1 cellular context compared by ENCODE assay signal in the genomic region with DNA sequence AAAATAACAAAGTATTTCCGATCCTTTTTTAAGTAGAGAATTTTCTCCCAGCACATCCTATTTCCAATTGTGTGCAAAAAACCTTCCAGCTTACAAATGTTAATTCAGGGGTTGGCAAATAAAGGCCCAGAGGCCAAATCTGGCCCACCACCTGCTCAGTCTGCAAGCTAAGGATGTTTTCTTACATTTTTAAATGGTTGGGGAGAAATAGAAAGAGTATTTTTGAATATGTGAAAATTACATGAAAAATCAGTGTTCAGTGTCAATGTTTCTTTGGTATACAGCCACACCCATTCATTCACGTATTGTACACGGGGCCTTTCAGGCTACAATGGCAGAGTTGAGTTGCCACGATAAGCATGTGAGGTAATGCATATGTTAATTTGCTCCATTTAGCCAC.
TF ChIP-seq lines count a peak whose summit lies in the region.

No MANE protein-coding gene starts in this region.

TF ChIP-seq in WTC11, 78 proteins besides CTCF, POLR2A, EP300 and RAD21 (continued from another document):
- TF ChIP-seq MAX (CRISPR knock-in tag; IDR thresholded peaks at IDR 0.05), result no peak
- TF ChIP-seq ZNF671 (CRISPR knock-in tag; IDR thresholded peaks at IDR 0.05), result no peak
- TF ChIP-seq, protein P1, sequence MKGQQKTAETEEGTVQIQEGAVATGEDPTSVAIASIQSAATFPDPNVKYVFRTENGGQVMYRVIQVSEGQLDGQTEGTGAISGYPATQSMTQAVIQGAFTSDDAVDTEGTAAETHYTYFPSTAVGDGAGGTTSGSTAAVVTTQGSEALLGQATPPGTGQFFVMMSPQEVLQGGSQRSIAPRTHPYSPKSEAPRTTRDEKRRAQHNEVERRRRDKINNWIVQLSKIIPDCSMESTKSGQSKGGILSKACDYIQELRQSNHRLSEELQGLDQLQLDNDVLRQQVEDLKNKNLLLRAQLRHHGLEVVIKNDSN (CRISPR knock-in tag; IDR thresholded peaks at IDR 0.05), result no peak
- TF ChIP-seq, protein P2, sequence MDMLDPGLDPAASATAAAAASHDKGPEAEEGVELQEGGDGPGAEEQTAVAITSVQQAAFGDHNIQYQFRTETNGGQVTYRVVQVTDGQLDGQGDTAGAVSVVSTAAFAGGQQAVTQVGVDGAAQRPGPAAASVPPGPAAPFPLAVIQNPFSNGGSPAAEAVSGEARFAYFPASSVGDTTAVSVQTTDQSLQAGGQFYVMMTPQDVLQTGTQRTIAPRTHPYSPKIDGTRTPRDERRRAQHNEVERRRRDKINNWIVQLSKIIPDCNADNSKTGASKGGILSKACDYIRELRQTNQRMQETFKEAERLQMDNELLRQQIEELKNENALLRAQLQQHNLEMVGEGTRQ (CRISPR knock-in tag; IDR thresholded peaks at IDR 0.05), result no peak
- TF ChIP-seq RORB (CRISPR knock-in tag; IDR thresholded peaks at IDR 0.05), result no peak
- TF ChIP-seq SMAD4 (CRISPR knock-in tag; IDR thresholded peaks at IDR 0.05), result no peak
- no peak for TF ChIP-seq NFYB (CRISPR knock-in tag; conservative IDR thresholded peaks at IDR 0.05; ENCODE audit: low read depth)
- TF ChIP-seq, protein P3, sequence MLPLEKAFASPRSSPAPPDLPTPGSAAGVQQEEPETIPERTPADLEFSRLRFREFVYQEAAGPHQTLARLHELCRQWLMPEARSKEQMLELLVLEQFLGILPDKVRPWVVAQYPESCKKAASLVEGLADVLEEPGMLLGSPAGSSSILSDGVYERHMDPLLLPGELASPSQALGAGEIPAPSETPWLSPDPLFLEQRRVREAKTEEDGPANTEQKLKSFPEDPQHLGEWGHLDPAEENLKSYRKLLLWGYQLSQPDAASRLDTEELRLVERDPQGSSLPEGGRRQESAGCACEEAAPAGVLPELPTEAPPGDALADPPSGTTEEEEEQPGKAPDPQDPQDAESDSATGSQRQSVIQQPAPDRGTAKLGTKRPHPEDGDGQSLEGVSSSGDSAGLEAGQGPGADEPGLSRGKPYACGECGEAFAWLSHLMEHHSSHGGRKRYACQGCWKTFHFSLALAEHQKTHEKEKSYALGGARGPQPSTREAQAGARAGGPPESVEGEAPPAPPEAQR (CRISPR knock-in tag; IDR thresholded peaks at IDR 0.05), result no peak
- TF ChIP-seq KAT7 (CRISPR knock-in tag; IDR thresholded peaks at IDR 0.05; ENCODE audit: borderline replicate concordance), result no peak
- TF ChIP-seq, protein P4, sequence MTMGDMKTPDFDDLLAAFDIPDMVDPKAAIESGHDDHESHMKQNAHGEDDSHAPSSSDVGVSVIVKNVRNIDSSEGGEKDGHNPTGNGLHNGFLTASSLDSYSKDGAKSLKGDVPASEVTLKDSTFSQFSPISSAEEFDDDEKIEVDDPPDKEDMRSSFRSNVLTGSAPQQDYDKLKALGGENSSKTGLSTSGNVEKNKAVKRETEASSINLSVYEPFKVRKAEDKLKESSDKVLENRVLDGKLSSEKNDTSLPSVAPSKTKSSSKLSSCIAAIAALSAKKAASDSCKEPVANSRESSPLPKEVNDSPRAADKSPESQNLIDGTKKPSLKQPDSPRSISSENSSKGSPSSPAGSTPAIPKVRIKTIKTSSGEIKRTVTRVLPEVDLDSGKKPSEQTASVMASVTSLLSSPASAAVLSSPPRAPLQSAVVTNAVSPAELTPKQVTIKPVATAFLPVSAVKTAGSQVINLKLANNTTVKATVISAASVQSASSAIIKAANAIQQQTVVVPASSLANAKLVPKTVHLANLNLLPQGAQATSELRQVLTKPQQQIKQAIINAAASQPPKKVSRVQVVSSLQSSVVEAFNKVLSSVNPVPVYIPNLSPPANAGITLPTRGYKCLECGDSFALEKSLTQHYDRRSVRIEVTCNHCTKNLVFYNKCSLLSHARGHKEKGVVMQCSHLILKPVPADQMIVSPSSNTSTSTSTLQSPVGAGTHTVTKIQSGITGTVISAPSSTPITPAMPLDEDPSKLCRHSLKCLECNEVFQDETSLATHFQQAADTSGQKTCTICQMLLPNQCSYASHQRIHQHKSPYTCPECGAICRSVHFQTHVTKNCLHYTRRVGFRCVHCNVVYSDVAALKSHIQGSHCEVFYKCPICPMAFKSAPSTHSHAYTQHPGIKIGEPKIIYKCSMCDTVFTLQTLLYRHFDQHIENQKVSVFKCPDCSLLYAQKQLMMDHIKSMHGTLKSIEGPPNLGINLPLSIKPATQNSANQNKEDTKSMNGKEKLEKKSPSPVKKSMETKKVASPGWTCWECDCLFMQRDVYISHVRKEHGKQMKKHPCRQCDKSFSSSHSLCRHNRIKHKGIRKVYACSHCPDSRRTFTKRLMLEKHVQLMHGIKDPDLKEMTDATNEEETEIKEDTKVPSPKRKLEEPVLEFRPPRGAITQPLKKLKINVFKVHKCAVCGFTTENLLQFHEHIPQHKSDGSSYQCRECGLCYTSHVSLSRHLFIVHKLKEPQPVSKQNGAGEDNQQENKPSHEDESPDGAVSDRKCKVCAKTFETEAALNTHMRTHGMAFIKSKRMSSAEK (CRISPR knock-in tag; IDR thresholded peaks at IDR 0.05; ENCODE audit: borderline replicate concordance), result no peak
- TF ChIP-seq ATF1 (CRISPR knock-in tag; IDR thresholded peaks at IDR 0.05), result no peak
- TF ChIP-seq STAT6 (CRISPR knock-in tag; conservative IDR thresholded peaks at IDR 0.05; ENCODE audit: low read depth), result no peak
- TF ChIP-seq JUN (CRISPR knock-in tag; IDR thresholded peaks at IDR 0.05), result no peak
- TF ChIP-seq CREB1 (CRISPR knock-in tag; IDR thresholded peaks at IDR 0.05), result no peak
- no peak for TF ChIP-seq OVOL2 (CRISPR knock-in tag; IDR thresholded peaks at IDR 0.05; ENCODE audit: borderline replicate concordance)
- no peak for TF ChIP-seq RELA (CRISPR knock-in tag; IDR thresholded peaks at IDR 0.05; ENCODE audit: borderline replicate concordance)
TF ChIP-seq in WTC11: peak in this region for 0.
